In the genomic region with DNA sequence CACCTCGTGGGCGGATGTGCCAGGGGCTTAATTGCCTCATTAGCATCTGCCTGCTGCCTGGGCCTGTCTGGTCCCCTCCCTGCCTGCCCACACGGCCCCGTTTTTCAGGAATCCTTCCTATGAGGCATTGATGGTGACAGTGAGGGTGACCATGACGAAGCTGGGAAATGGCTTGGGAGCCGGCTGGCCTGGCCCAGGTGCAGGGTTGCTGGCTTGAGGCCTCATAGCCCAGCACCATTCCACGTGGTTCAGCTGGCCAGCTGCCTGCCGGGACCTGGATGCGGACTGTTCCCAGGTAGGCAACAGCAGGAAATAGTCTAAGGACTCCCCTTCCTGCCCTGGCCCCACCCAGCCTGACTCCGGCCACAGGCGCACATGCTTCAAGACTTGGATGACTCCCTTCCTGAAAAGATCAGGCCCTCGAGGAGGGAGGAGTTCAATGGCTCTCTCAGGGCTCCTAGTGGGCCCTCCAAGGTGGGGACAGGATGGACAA, we compare ENCODE assay signal across 18 cellular contexts. TPM values are rescaled to one million over a fixed set of nuclear protein-coding genes. Genes with fewer than 3 reads are reported as not detected.
DNase-seq lines count a peak whose midpoint lies in the region; ATAC-seq and TF ChIP-seq lines count a peak whose summit lies in the region.
"Had no signal": no experiment of that assay in that cellular context is flagged by ENCODE, and none has a peak within 500 bp of the region (broad histone marks: within the 10 kb centered on the region; RNA-seq: fewer than 3 reads in every experiment).

No MANE protein-coding gene starts in this region.

- H3K27ac ChIP-seq in HEK293 (ENCODE audit: extremely low read depth, low read depth, low read length) (no peak overlapping the region), RWPE2 (ENCODE audit: poor library complexity, severe bottlenecking) (peak overlapping the region; percentile 55), esophagus (ENCODE audit: low read depth in 2 of 2, low read length in 1 of 2) (peak overlapping the region; percentile 73 to 90), neuronal stem cell (replicated peaks; ENCODE audit: low read length) (no peak overlapping the region), Peyer's patch (no peak overlapping the region)
- H3K27ac ChIP-seq: ovary had no signal

- no peaks in the 10 kb centered on the region for H3K27me3 Mint-ChIP-seq in activated T-helper 1 cell treated with anti-CD3 and anti-CD28 coated beads, Interleukin-12 subunit alpha, Interleukin-12 subunit beta, Interleukin-2, Interleukin-4 antibody, amounts not matched to agents 30 ng/mL and 10 ng/mL and 1 ng/mL, durations not matched to agents 14 hours and 24 hours and 36 hours (ENCODE audit: insufficient read depth)
- H3K27me3 Mint-ChIP-seq: T-cell had no signal

- no peak overlapping the region for H3K14ac ChIP-seq in neuronal stem cell (ENCODE audit: low read length)

- H3K4me3 Mint-ChIP-seq in activated T-helper 1 cell treated with anti-CD3 and anti-CD28 coated beads, Interleukin-12 subunit alpha, Interleukin-12 subunit beta, Interleukin-2, Interleukin-4 antibody, amounts not matched to agents 30 ng/mL and 10 ng/mL and 1 ng/mL, durations not matched to agents 14 hours and 24 hours and 36 hours: no peak overlapping the region
- H3K4me3 Mint-ChIP-seq: endodermal cell, T-cell had no signal

- H3K18ac ChIP-seq in neuronal stem cell (ENCODE audit: low read length): peak overlapping the region; percentile 18

- no peak overlapping the region for H3K4ac ChIP-seq in neuronal stem cell (ENCODE audit: low read length)

- no peaks in the 10 kb centered on the region for H3K4me1 ChIP-seq in HEK293 (ENCODE audit: control insufficient read depth, insufficient read depth, low read length)
- peaks cover 36% of the 10 kb centered on the region for H3K4me1 ChIP-seq in RWPE2 (ENCODE audit: insufficient read depth, poor library complexity, severe bottlenecking)
- H3K4me1 ChIP-seq in esophagus (ENCODE audit: control insufficient read depth in 2 of 2, insufficient read depth in 2 of 2, low read length in 1 of 2): peaks cover 13 to 61% of the 10 kb centered on the region in 2 donors
- H3K4me1 ChIP-seq in neuronal stem cell (ENCODE audit: control insufficient read depth in 2 of 2, insufficient read depth in 1 of 2, low read depth in 1 of 2, low read length in 2 of 2): peaks cover 0 to 9% of the 10 kb centered on the region in 2 donors
- H3K4me1 ChIP-seq in Peyer's patch: peaks cover 0 to 9% (median 0%) of the 10 kb centered on the region in 4 donors
- H3K4me1 ChIP-seq: Caco-2 had no signal

- peak overlapping the region; percentile 2 for H4K91ac ChIP-seq in neuronal stem cell (ENCODE audit: low read depth, low read length, poor library complexity)

- no peak overlapping the region for H2BK120ac ChIP-seq in neuronal stem cell (ENCODE audit: low read depth, low read length)

- no peaks in the 10 kb centered on the region for H3K9me3 Mint-ChIP-seq in activated T-helper 1 cell treated with anti-CD3 and anti-CD28 coated beads, Interleukin-12 subunit alpha, Interleukin-12 subunit beta, Interleukin-2, Interleukin-4 antibody, amounts not matched to agents 30 ng/mL and 10 ng/mL and 1 ng/mL, durations not matched to agents 14 hours and 24 hours and 36 hours
- H3K9me3 Mint-ChIP-seq: endodermal cell, T-cell had no signal

- no peaks in the 10 kb centered on the region for H3K36me3 Mint-ChIP-seq in activated T-helper 1 cell treated with anti-CD3 and anti-CD28 coated beads, Interleukin-12 subunit alpha, Interleukin-12 subunit beta, Interleukin-2, Interleukin-4 antibody, amounts not matched to agents 30 ng/mL and 10 ng/mL and 1 ng/mL, durations not matched to agents 14 hours and 24 hours and 36 hours (ENCODE audit: low read depth)
- H3K36me3 Mint-ChIP-seq: T-cell had no signal

- TF ChIP-seq POLR2A in Peyer's patch (IDR thresholded peaks at IDR 0.05): no peak

- no peak overlapping the region for H4K8ac ChIP-seq in neuronal stem cell (ENCODE audit: low read depth, low read length)

- TF ChIP-seq CTCF in HEK293 (tag by site-specific recombination; IDR thresholded peaks at IDR 0.05) (no peak), RWPE2 (IDR thresholded peaks at IDR 0.05; ENCODE audit: poor library complexity, severe bottlenecking) (no peak), Peyer's patch (IDR thresholded peaks at IDR 0.05) (no peak)

- WGBS in esophagus, 2 donors: 39 to 44% methylated on average over 10 to 12 of the region's 12 CpGs
- no CpG with 5 or more reads among the region's 12 CpGs for WGBS in neuronal stem cell (ENCODE audit: extremely low coverage in 2 of 2, insufficient read length in 2 of 2, insufficient replicate concordance in 1 of 2), 2 donors

- H3K9me3 ChIP-seq in HEK293 (ENCODE audit: control insufficient read depth, insufficient read depth, low read depth, low read length) (no peaks in the 10 kb centered on the region), RWPE2 (ENCODE audit: severe bottlenecking) (no peaks in the 10 kb centered on the region), esophagus (ENCODE audit: control insufficient read depth in 2 of 2, insufficient read depth in 1 of 2, low read depth in 1 of 2, low read length in 1 of 2) (no peaks in the 10 kb centered on the region), neuronal stem cell (replicated peaks in 1 of 2; ENCODE audit: control insufficient read depth in 2 of 2, insufficient read depth in 1 of 2, low read depth in 1 of 2, low read length in 2 of 2) (no peaks in the 10 kb centered on the region), Peyer's patch (no peaks in the 10 kb centered on the region)
- H3K9me3 ChIP-seq: Caco-2, ovary had no signal

- CTCF ChIA-PET in HEK293 (lab: Yijun Ruan, JAX): interaction anchor here (0.6 kb wide), 1 partner anchor 11 kb away, joined by 3 read pairs; no protein-coding TSS in a partner anchor

- H2BK5ac ChIP-seq in neuronal stem cell (ENCODE audit: low read length): no peak overlapping the region

- H3K23ac ChIP-seq in neuronal stem cell (ENCODE audit: low read depth, low read length, poor library complexity): no peak overlapping the region

- ATAC-seq in RWPE2 (ENCODE audit: low read depth): peak; percentile 49
- ATAC-seq: T-cell had no signal

- H3K79me1 ChIP-seq in neuronal stem cell (ENCODE audit: low read depth, low read length): peaks cover 2% of the 10 kb centered on the region

- H2BK15ac ChIP-seq in neuronal stem cell (ENCODE audit: low read length): no peak overlapping the region

- peak overlapping the region; percentile 78 for H2AK5ac ChIP-seq in neuronal stem cell (ENCODE audit: low read depth, low read length)

- H3K36me3 ChIP-seq in HEK293 (ENCODE audit: control insufficient read depth in 2 of 2, insufficient read depth in 1 of 2, low read length in 2 of 2): no peaks in the 10 kb centered on the region
- no peaks in the 10 kb centered on the region for H3K36me3 ChIP-seq in RWPE2 (ENCODE audit: low read depth)
- H3K36me3 ChIP-seq in esophagus (ENCODE audit: control insufficient read depth in 2 of 2, insufficient read depth in 2 of 2, low read length in 1 of 2): no peaks in the 10 kb centered on the region
- no peaks in the 10 kb centered on the region for H3K36me3 ChIP-seq in neuronal stem cell (replicated peaks in 1 of 2; ENCODE audit: control insufficient read depth in 2 of 2, insufficient read depth in 2 of 2, low read length in 2 of 2)
- H3K36me3 ChIP-seq in Peyer's patch: no peaks in the 10 kb centered on the region
- H3K36me3 ChIP-seq: ovary had no signal

- no peak for DNase-seq in RWPE2 (ENCODE audit: low spot score)
- no peak for DNase-seq in neuronal stem cell (ENCODE audit: low spot score)
- no peak for DNase-seq in activated T-helper 1 cell treated with anti-CD3 and anti-CD28 coated beads, Interleukin-12 subunit alpha, Interleukin-12 subunit beta, Interleukin-2, Interleukin-4 antibody, amounts not matched to agents 30 ng/mL and 10 ng/mL and 1 ng/mL, durations not matched to agents 14 hours and 24 hours and 36 hours (ENCODE audit: low spot score)
- DNase-seq in Peyer's patch: no peak
- DNase-seq in hypothalamus (lab: John Stamatoyannopoulos, UW): no peak
- no peak for DNase-seq in activated CD4-positive, CD25-positive, alpha-beta regulatory T cell (lab: John Stamatoyannopoulos, UW)
- DNase-seq: activated CD4-positive, alpha-beta T cell treated with anti-CD3 and anti-CD28 coated beads, Interleukin-2, amount 50 U/mL, for 4 hours; activated naive CD4-positive, alpha-beta T cell; activated T-cell treated with anti-CD3 and anti-CD28 coated beads for 4 hours; Caco-2; EL; endodermal cell; NCI-H2227 treated with DMSO at 0.1 percent for 48 hours; ovary; stimulated activated CD4-positive, alpha-beta T cell treated with anti-CD3 and anti-CD28 coated beads, Interleukin-4, amount 100 ng/mL, for 24 hours; T-cell had no signal

- intact Hi-C loops in activated T-helper 1 cell treated with anti-CD3 and anti-CD28 coated beads, Interleukin-12 subunit alpha, Interleukin-12 subunit beta, Interleukin-2, Interleukin-4 antibody, amounts not matched to agents 30 ng/mL and 10 ng/mL and 1 ng/mL, durations not matched to agents 14 hours and 24 hours and 36 hours (cut with micrococcal nuclease): no loop called here

- no peak overlapping the region for H3K27ac Mint-ChIP-seq in activated T-helper 1 cell treated with anti-CD3 and anti-CD28 coated beads, Interleukin-12 subunit alpha, Interleukin-12 subunit beta, Interleukin-2, Interleukin-4 antibody, amounts not matched to agents 30 ng/mL and 10 ng/mL and 1 ng/mL, durations not matched to agents 14 hours and 24 hours and 36 hours
- H3K27ac Mint-ChIP-seq: endodermal cell, T-cell had no signal

- H3K9ac ChIP-seq in neuronal stem cell (ENCODE audit: low read depth, low read length, poor library complexity): peak overlapping the region; percentile 55

- H3K4me2 ChIP-seq in neuronal stem cell (ENCODE audit: insufficient read depth, low read length, poor library complexity, severe bottlenecking): no peak overlapping the region

- no peak overlapping the region for H3K4me3 ChIP-seq in HEK293 (ENCODE audit: low read depth, low read length)
- no peak overlapping the region for H3K4me3 ChIP-seq in RWPE2 (ENCODE audit: severe bottlenecking)
- no peak overlapping the region for H3K4me3 ChIP-seq in esophagus (ENCODE audit: low read depth in 1 of 2, low read length in 2 of 2)
- no peak overlapping the region for H3K4me3 ChIP-seq in neuronal stem cell (ENCODE audit: low read length in 2 of 2)
- H3K4me3 ChIP-seq in Peyer's patch: no peak overlapping the region
- H3K4me3 ChIP-seq: ovary had no signal

- H3K4me1 Mint-ChIP-seq in activated T-helper 1 cell treated with anti-CD3 and anti-CD28 coated beads, Interleukin-12 subunit alpha, Interleukin-12 subunit beta, Interleukin-2, Interleukin-4 antibody, amounts not matched to agents 30 ng/mL and 10 ng/mL and 1 ng/mL, durations not matched to agents 14 hours and 24 hours and 36 hours (ENCODE audit: low read depth): peaks cover 10% of the 10 kb centered on the region
- H3K4me1 Mint-ChIP-seq: endodermal cell, T-cell had no signal

- H3K27me3 ChIP-seq in RWPE2 (ENCODE audit: insufficient read depth, poor library complexity, severe bottlenecking) (no peaks in the 10 kb centered on the region), esophagus (ENCODE audit: control insufficient read depth in 1 of 2, insufficient read depth in 2 of 2, low read length in 2 of 2) (no peaks in the 10 kb centered on the region), neuronal stem cell (ENCODE audit: control insufficient read depth in 3 of 3, insufficient read depth in 3 of 3, low read depth in 1 of 3, low read length in 3 of 3) (peaks cover 0 to 38% (median 0%) of the 10 kb centered on the region in 3 experiments), Peyer's patch (no peaks in the 10 kb centered on the region)
- H3K27me3 ChIP-seq: ovary had no signal

- no peak overlapping the region for H2AFZ ChIP-seq in neuronal stem cell (ENCODE audit: low read length)

- H2BK12ac ChIP-seq in neuronal stem cell (ENCODE audit: low read length): no peak overlapping the region

- POLR2A ChIA-PET in HEK293 (lab: Yijun Ruan, JAX): interaction anchor here (2.6 kb wide), 1 partner anchor 9 kb away, joined by 7 read pairs; the partner anchor contains the start of gene DUSP7

RNA-seq across cellular contexts. Expression of gene DUSP7, which starts 8.9 kb away (rescaled TPM):
- 10 to 100 TPM; 18.2 to 35.2 TPM for polyA plus RNA-seq in esophagus
- 13.5 TPM for polyA plus RNA-seq in neuronal stem cell (2013, experiment 1 of 2)
- polyA plus RNA-seq in neuronal stem cell (2013, experiment 2 of 2): 13.8 TPM
- 35.4 and 37.4 TPM in 2 replicates for total RNA-seq in activated T-helper 1 cell treated with anti-CD3 and anti-CD28 coated beads, Interleukin-12 subunit alpha, Interleukin-12 subunit beta, Interleukin-2, Interleukin-4 antibody, amounts not matched to agents 30 ng/mL and 10 ng/mL and 1 ng/mL, durations not matched to agents 14 hours and 24 hours and 36 hours
- 1 to 10 TPM; 3.3 to 7.1 (median 6.0) TPM for total RNA-seq in Peyer's patch

Comparison
In these comparisons a context has a peak if more than half of its experiments do, and no peak if none do; other contexts are left out.
1. H3K27ac ChIP-seq: peak in RWPE2 (single experiment) and esophagus (2 of 2); none in HEK293 (single experiment), neuronal stem cell (single experiment) and Peyer's patch (0 of 4).